22 cellular contexts compared by ENCODE assay signal in the genomic region with DNA sequence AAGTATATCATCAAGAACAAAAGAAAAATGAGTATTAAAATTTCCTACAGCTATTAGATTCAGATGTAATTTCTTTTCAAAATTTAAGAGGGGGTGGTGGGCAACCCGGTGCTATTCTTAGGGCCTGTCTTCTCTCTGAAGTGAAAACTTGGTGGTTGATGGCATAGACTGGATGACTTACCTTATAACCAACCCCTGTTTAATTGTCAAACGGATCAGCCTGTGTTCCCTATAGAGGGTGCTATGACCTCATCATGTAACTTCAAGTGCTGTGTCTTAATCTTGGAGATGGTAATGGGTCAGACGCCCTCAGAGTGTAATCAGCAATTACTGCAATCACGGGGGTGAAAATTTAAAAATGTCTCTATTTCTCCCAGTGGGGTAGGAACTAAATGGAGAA.
A peak's percentile ranks its signal among the peaks of the same experiment; 100 is the strongest.
DNase-seq lines count a peak whose midpoint lies in the region; ATAC-seq and TF ChIP-seq lines count a peak whose summit lies in the region.
"Had no signal": no experiment of that assay in that cellular context is flagged by ENCODE, and none has a peak within 500 bp of the region (broad histone marks: within the 10 kb centered on the region; RNA-seq: fewer than 3 reads in every experiment).

No MANE protein-coding gene starts in this region.

- peak; percentile 57 for DNase-seq in DMS 273 (lab: John Stamatoyannopoulos, UW; ENCODE audit: unreplicated experiment)
- no peak for DNase-seq in DMS 273 treated with DMSO at 0.1 percent for 48 hours (lab: John Stamatoyannopoulos, UW)
- no peak for DNase-seq in Right ventricle myocardium superior
- DNase-seq in left cardiac atrium: no peak
- DNase-seq in putamen (ENCODE audit: low spot score): peak; percentile 77
- no peak for DNase-seq in NK-92 (lab: John Stamatoyannopoulos, UW; ENCODE audit: unreplicated experiment)
- DNase-seq: 8988T; activated naive CD4-positive, alpha-beta T cell; activated T-cell treated with anti-CD3 and anti-CD28 coated beads, Interleukin-2, amount 50 U/mL, for 1 hour; amniotic stem cell; erythroblast; gastrocnemius medialis; GOT3; NCI-H2107; SHP77 treated with DMSO at 0.1 percent for 48 hours; stimulated activated CD4-positive, alpha-beta T cell treated with anti-CD3 and anti-CD28 coated beads, Interleukin-4, amount 100 ng/mL, for 1 hour; stomach; T-cell had no signal

- intact Hi-C loops in Right ventricle myocardium superior (cut with DNase I) (loop anchor here (2.0 to 10.0 kb wide), 2 partner anchors 73 to 239 kb away; no protein-coding TSS in a partner anchor), left cardiac atrium (cut with DNase I) (no loop called here)

- H3K27ac ChIP-seq in VCaP: peak overlapping the region; percentile 19; the same call in 1 of the 2 replicates
- H3K27ac ChIP-seq: cardiac muscle cell, gastrocnemius medialis, skin epidermis, stomach had no signal

- peak; percentile 76 for TF ChIP-seq CTCF in VCaP (conservative IDR thresholded peaks at IDR 0.05)

- ATAC-seq in Right ventricle myocardium superior (ENCODE audit: poor library complexity) (peak; percentile 59), left cardiac atrium (no peak), HG03280 (IDR thresholded peaks at IDR 0.05; ENCODE audit: unreplicated experiment) (no peak)
- ATAC-seq: gastrocnemius medialis, T-cell had no signal

Comparison
In these comparisons a context has a peak if more than half of its experiments do, and no peak if none do; other contexts are left out.
1. DNase-seq: peak in DMS 273 (single experiment) and putamen (single experiment); none in DMS 273 treated with DMSO at 0.1 percent for 48 hours (single experiment), Right ventricle myocardium superior (single experiment), left cardiac atrium (single experiment) and NK-92 (single experiment).